ENCODE assay signal across 25 cellular contexts in the genomic region with DNA sequence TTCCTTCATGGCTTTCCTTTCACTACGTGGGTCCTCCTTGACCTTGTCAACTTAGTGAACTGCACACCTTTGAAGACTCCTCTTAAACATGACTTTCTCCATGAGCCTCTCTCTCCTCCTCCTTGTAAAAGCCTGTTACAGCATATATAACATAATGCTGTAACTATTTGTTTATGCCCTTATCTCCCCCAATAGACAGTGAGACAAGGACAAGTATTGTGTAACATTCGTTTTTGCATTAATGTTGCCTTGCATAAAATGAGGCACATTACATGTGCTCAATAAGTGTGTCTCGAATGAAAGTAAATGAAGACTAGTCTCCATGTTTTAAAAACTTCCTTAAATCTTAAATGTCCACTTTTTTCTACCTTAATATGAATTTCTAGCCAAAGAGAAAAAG. TPM values are rescaled to one million over a fixed set of nuclear protein-coding genes. Genes with fewer than 3 reads are reported as not detected.
"Had no signal": no experiment of that assay in that cellular context is flagged by ENCODE, and none has a peak within 500 bp of the region (broad histone marks: within the 10 kb centered on the region; RNA-seq: fewer than 3 reads in every experiment).

No MANE protein-coding gene starts in this region.

- H3K9me3 ChIP-seq: left ventricle myocardium inferior, sigmoid colon, transverse colon, vagina had no signal

- H3K27me3 ChIP-seq: brain microvascular endothelial cell, sigmoid colon, vagina had no signal

- FAIRE-seq: colon, frontal cortex had no signal

- H3K4me3 Mint-ChIP-seq: activated CD4-positive, alpha-beta memory T cell treated with anti-CD3 and anti-CD28 coated beads, Interleukin-2, amount 10 ng/mL, durations not matched to agents 7 days and 5 days; activated CD4-positive, alpha-beta T cell treated with anti-CD3 and anti-CD28 coated beads, Interleukin-2, amount 10 ng/mL, durations not matched to agents 24 days and 14 days; activated naive CD4-positive, alpha-beta T cell treated with anti-CD3 and anti-CD28 coated beads, Interleukin-2, amount 50 U/mL, for 24 hours; activated T-cell treated with anti-CD3 and anti-CD28 coated beads, Interleukin-2, amount 50 U/mL, for 72 hours; natural killer cell treated with Interleukin-12 subunit alpha and Interleukin-12 subunit beta and Interleukin-15 and Interleukin-18, amount 100 ng/mL, for 72 hours; stimulated activated naive B cell treated with anti-CD40 and anti-IgM and Interleukin-4, amounts not matched to agents 10 μg/mL and 1 μg/mL and 100 μg/mL, for 72 hours had no signal

- H3K4me3 ChIP-seq: left ventricle myocardium inferior, sigmoid colon, transverse colon, vagina had no signal

- H3K36me3 ChIP-seq: left ventricle myocardium inferior, sigmoid colon, transverse colon, vagina had no signal

- ATAC-seq: activated CD4-positive, CD25-positive, alpha-beta regulatory T cell treated with anti-CD3 and anti-CD28 coated beads, Interleukin-2, amount 50 U/mL, for 24 hours; activated T-cell treated with anti-CD3 and anti-CD28 coated beads, Interleukin-2, amount 50 U/mL, for 72 hours; natural killer cell treated with Interleukin-12 subunit alpha and Interleukin-12 subunit beta and Interleukin-15 and Interleukin-18, amount 100 ng/mL, for 72 hours; stimulated activated naive B cell treated with anti-CD40 and anti-IgM and Interleukin-4, amounts not matched to agents 10 μg/mL and 1 μg/mL and 100 μg/mL, for 72 hours had no signal

- H3K27ac ChIP-seq: brain microvascular endothelial cell, left ventricle myocardium inferior, sigmoid colon, transverse colon, vagina had no signal

- H3K36me3 Mint-ChIP-seq: activated naive CD4-positive, alpha-beta T cell treated with anti-CD3 and anti-CD28 coated beads, Interleukin-2, amount 50 U/mL, for 24 hours had no signal

- H3K9me3 Mint-ChIP-seq: activated CD4-positive, alpha-beta memory T cell treated with anti-CD3 and anti-CD28 coated beads, Interleukin-2, amount 10 ng/mL, durations not matched to agents 7 days and 5 days; activated CD4-positive, alpha-beta T cell treated with anti-CD3 and anti-CD28 coated beads, Interleukin-2, amount 10 ng/mL, durations not matched to agents 24 days and 14 days; activated naive CD4-positive, alpha-beta T cell treated with anti-CD3 and anti-CD28 coated beads, Interleukin-2, amount 50 U/mL, for 24 hours; activated T-cell treated with anti-CD3 and anti-CD28 coated beads, Interleukin-2, amount 50 U/mL, for 72 hours; natural killer cell treated with Interleukin-12 subunit alpha and Interleukin-12 subunit beta and Interleukin-15 and Interleukin-18, amount 100 ng/mL, for 72 hours; stimulated activated naive B cell treated with anti-CD40 and anti-IgM and Interleukin-4, amounts not matched to agents 10 μg/mL and 1 μg/mL and 100 μg/mL, for 72 hours had no signal

- H3K27ac Mint-ChIP-seq: activated CD4-positive, alpha-beta memory T cell treated with anti-CD3 and anti-CD28 coated beads, Interleukin-2, amount 10 ng/mL, durations not matched to agents 7 days and 5 days; activated CD4-positive, alpha-beta T cell treated with anti-CD3 and anti-CD28 coated beads, Interleukin-2, amount 10 ng/mL, durations not matched to agents 24 days and 14 days; activated naive CD4-positive, alpha-beta T cell treated with anti-CD3 and anti-CD28 coated beads, Interleukin-2, amount 50 U/mL, for 24 hours; activated T-cell treated with anti-CD3 and anti-CD28 coated beads, Interleukin-2, amount 50 U/mL, for 72 hours; natural killer cell treated with Interleukin-12 subunit alpha and Interleukin-12 subunit beta and Interleukin-15 and Interleukin-18, amount 100 ng/mL, for 72 hours; stimulated activated naive B cell treated with anti-CD40 and anti-IgM and Interleukin-4, amounts not matched to agents 10 μg/mL and 1 μg/mL and 100 μg/mL, for 72 hours had no signal

- DNase-seq: activated CD4-positive, alpha-beta memory T cell treated with anti-CD3 and anti-CD28 coated beads, Interleukin-2, amount 10 ng/mL, durations not matched to agents 7 days and 5 days; activated CD4-positive, alpha-beta T cell treated with anti-CD3 and anti-CD28 coated beads, Interleukin-2, amount 10 ng/mL, durations not matched to agents 24 days and 14 days; activated effector memory CD4-positive, alpha-beta T cell treated with anti-CD3 and anti-CD28 coated beads, Interleukin-2, amount 50 U/mL, for 16 hours; activated T-cell treated with anti-CD3 and anti-CD28 coated beads, Interleukin-2, amount 50 U/mL, for 72 hours; aorta; brain microvascular endothelial cell; caudate nucleus; effector memory CD4-positive, alpha-beta T cell; glutamatergic neuron; hippocampal formation; left ventricle myocardium inferior; midbrain; posterior cingulate gyrus; sigmoid colon; stimulated activated CD4-positive, alpha-beta T cell treated with anti-CD3 and anti-CD28 coated beads, Interleukin-2, amount 100 ng/mL, for 48 hours; stimulated activated CD8-positive, alpha-beta memory T cell treated with anti-CD3 and anti-CD28 coated beads, Interleukin-4, amount 100 ng/mL, for 48 hours; stimulated activated naive B cell treated with anti-CD40 and anti-IgM and Interleukin-4, amounts not matched to agents 10 μg/mL and 1 μg/mL and 100 μg/mL, for 72 hours; transverse colon had no signal

RNA-seq across cellular contexts. Expression of gene LAMB1, which starts 4.3 kb away (rescaled TPM):
- total RNA-seq: activated CD4-positive, alpha-beta memory T cell treated with anti-CD3 and anti-CD28 coated beads, Interleukin-2, amount 10 ng/mL, durations not matched to agents 7 days and 5 days; activated CD4-positive, alpha-beta T cell treated with anti-CD3 and anti-CD28 coated beads, Interleukin-2, amount 10 ng/mL, durations not matched to agents 24 days and 14 days; natural killer cell treated with Interleukin-12 subunit alpha and Interleukin-12 subunit beta and Interleukin-15 and Interleukin-18, amount 100 ng/mL, for 72 hours; T-helper 2 cell treated with Interferon-gamma antibody and Interleukin-4, amounts not matched to agents 100 ng/mL and 5 ng/mL, for 36 hours had no signal
